2 cellular contexts compared by ENCODE assay signal in the genomic region with DNA sequence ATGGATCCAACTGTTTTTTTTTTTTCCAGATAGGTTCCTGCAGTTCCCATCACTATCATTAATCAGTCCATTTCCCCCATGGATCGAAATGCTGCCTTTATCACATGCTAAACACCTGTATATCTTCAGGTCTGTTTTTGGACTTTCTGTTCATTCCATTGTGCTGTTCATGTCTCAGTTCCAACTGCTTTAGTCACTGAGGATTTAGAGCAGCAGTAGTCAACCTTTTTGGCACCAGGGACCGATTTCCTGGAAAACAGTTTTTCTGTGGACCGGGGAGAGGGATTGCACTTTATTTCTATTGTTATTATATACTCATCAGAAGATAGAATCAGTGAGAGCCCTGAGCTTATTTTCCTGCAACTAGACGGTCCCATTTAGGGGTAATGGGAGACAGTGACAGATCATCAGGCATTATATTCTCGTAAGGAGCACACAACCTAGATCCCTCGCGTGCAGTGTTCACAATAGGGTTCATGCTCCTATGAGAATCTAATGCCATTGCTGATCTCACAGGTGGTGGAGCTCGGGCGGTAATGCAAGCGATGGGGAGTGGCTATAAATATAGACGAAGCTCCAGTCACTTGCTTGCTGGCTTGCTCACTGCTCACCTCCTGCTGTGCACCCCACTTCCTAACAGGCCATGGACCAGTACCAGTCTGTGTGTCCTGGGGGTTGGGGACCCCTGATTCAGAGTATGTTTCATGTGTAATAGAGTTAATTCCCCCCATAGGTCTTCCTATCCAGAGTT.
TF ChIP-seq lines count a peak whose summit lies in the region.

No MANE protein-coding gene starts in this region.

TF ChIP-seq in HEK293, 187 proteins besides CTCF, POLR2A, EP300 and RAD21:
- TF ChIP-seq BCL11B (tag by site-specific recombination; IDR thresholded peaks at IDR 0.05; ENCODE audit: low read depth): no peak
- TF ChIP-seq ZNF610 (tag by site-specific recombination; IDR thresholded peaks at IDR 0.05; ENCODE audit: borderline replicate concordance): peak; percentile 99
- TF ChIP-seq ZNF785 (tag by site-specific recombination; IDR thresholded peaks at IDR 0.05): no peak
- no peak for TF ChIP-seq SETDB1 (IDR thresholded peaks at IDR 0.05; ENCODE audit: insufficient read length, low read length)
- TF ChIP-seq ZNF146 (tag by site-specific recombination; IDR thresholded peaks at IDR 0.05): no peak
- no peak for TF ChIP-seq PRDM1 (tag by site-specific recombination; IDR thresholded peaks at IDR 0.05)
- TF ChIP-seq ZNF701 (tag by site-specific recombination; IDR thresholded peaks at IDR 0.05): 0 out of 2 replicates have a peak, but pooled peaks have one; percentile 53
- no peak for TF ChIP-seq ZXDB (tag by site-specific recombination; IDR thresholded peaks at IDR 0.05)

TF ChIP-seq in K562, 482 proteins besides CTCF, POLR2A, EP300 and RAD21:
- no peak for TF ChIP-seq HDAC6 (IDR thresholded peaks at IDR 0.05; ENCODE audit: low read depth, low read length)
- TF ChIP-seq ZNF507 (tag; conservative IDR thresholded peaks at IDR 0.05): no peak
- peak; percentile 35; the same call in 1 of the 2 replicates for TF ChIP-seq KLF1 (tag; IDR thresholded peaks at IDR 0.05)
- no peak for TF ChIP-seq SMC3 (conservative IDR thresholded peaks at IDR 0.05; ENCODE audit: insufficient read depth, low read depth, low read length)
TF ChIP-seq in K562: peak in this region for 1.
